13 cellular contexts compared by ENCODE assay signal in genomic region chr2:237791977-237792727, GRCh38. TPM values are rescaled to one million over a fixed set of nuclear protein-coding genes. Genes with fewer than 3 reads are reported as not detected.
A peak's percentile ranks its signal among the peaks of the same experiment; 100 is the strongest.
DNase-seq lines count a peak whose midpoint lies in the region; ATAC-seq, FAIRE-seq and TF ChIP-seq lines count a peak whose summit lies in the region.
"Had no signal": no experiment of that assay in that cellular context is flagged by ENCODE, and none has a peak within 500 bp of the region (broad histone marks: within the 10 kb centered on the region; RNA-seq: fewer than 3 reads in every experiment).

No MANE protein-coding gene starts in this region.

- WGBS in pancreas, 2 donors: 71 to 75% methylated on average over 6 of the region's 6 CpGs
- WGBS in sigmoid colon, 2 donors: 76 to 81% methylated on average over 6 of the region's 6 CpGs

- no peaks in the 10 kb centered on the region for H3K9me1 ChIP-seq in endothelial cell of umbilical vein (replicated peaks; ENCODE audit: control insufficient read depth, extremely low read depth, insufficient read depth, low read length)

- H3K27me3 ChIP-seq in endothelial cell of umbilical vein (ENCODE audit: control insufficient read depth in 2 of 2, insufficient read depth in 2 of 2, low read length in 2 of 2) (no peaks in the 10 kb centered on the region), osteoblast (ENCODE audit: insufficient read depth, low read length) (no peaks in the 10 kb centered on the region), pancreas (no peaks in the 10 kb centered on the region), sigmoid colon (no peaks in the 10 kb centered on the region)

- no peak overlapping the region for H2AFZ ChIP-seq in endothelial cell of umbilical vein (ENCODE audit: low read depth, low read length)
- H2AFZ ChIP-seq in osteoblast (ENCODE audit: low read length): no peak overlapping the region

- no peak overlapping the region for H3K4me2 ChIP-seq in endothelial cell of umbilical vein (ENCODE audit: insufficient read depth, low read length)
- H3K4me2 ChIP-seq in osteoblast (ENCODE audit: insufficient read depth, low read length): no peak overlapping the region

- H4K20me1 ChIP-seq in endothelial cell of umbilical vein (replicated peaks; ENCODE audit: control insufficient read depth, extremely low read depth, insufficient read depth, low read length) (no peaks in the 10 kb centered on the region), osteoblast (ENCODE audit: insufficient read depth, low read length) (no peaks in the 10 kb centered on the region)

- ATAC-seq in pancreas: no peak

- BruUV-seq in endothelial cell of umbilical vein (replicated peaks; lab: Mats Ljungman, UMichigan): no TSS peak

- TF ChIP-seq CTCF in GM12872 (IDR thresholded peaks at IDR 0.05; ENCODE audit: insufficient read depth, low read depth, low read length) (0 out of 3 replicates have a peak, but pooled peaks have one; percentile 8), endothelial cell of umbilical vein (IDR thresholded peaks at IDR 0.05; ENCODE audit: extremely low read depth in 1 of 2, insufficient read depth in 1 of 2, low read depth in 1 of 2, low read length in 2 of 2) (peak in 1 of 2 donors; percentile 28), osteoblast (IDR thresholded peaks at IDR 0.05; ENCODE audit: extremely low read depth, low read depth, low read length) (peak; percentile 24), pancreas (IDR thresholded peaks at IDR 0.05) (no peak), sigmoid colon (IDR thresholded peaks at IDR 0.05) (no peak)

- no peak for TF ChIP-seq EP300 in sigmoid colon (IDR thresholded peaks at IDR 0.05)

- peak; percentile 18 for FAIRE-seq in endothelial cell of umbilical vein (lab: Jason Lieb, UNC)
- FAIRE-seq in pancreas (lab: Jason Lieb, UNC): no peak
- no peak for FAIRE-seq in urothelium cell line (lab: Jason Lieb, UNC)
- FAIRE-seq: G401.6 had no signal

- H3K9me3 ChIP-seq in endothelial cell of umbilical vein (replicated peaks; ENCODE audit: control insufficient read depth, insufficient read depth, low read length): no peaks in the 10 kb centered on the region
- H3K9me3 ChIP-seq in osteoblast (ENCODE audit: low read depth, low read length): no peaks in the 10 kb centered on the region
- H3K9me3 ChIP-seq in pancreas: no peaks in the 10 kb centered on the region
- peaks cover 0 to 2% (median under 1%) of the 10 kb centered on the region in 4 donors for H3K9me3 ChIP-seq in sigmoid colon

- no peaks in the 10 kb centered on the region for H3K79me2 ChIP-seq in endothelial cell of umbilical vein (ENCODE audit: control insufficient read depth, insufficient read depth, low read length)
- no peaks in the 10 kb centered on the region for H3K79me2 ChIP-seq in osteoblast (ENCODE audit: insufficient read depth, low read length)

- no peak overlapping the region for H3K9ac ChIP-seq in endothelial cell of umbilical vein (replicated peaks; ENCODE audit: extremely low read depth, insufficient read depth, low read length)

- intact Hi-C loops in endothelial cell of umbilical vein (cut with micrococcal nuclease): no loop called here
- intact Hi-C loops in pancreas (cut with DNase I): no loop called here
- intact Hi-C loops in sigmoid colon (cut with DNase I): no loop called here

- H3K36me3 ChIP-seq in endothelial cell of umbilical vein (ENCODE audit: control insufficient read depth in 2 of 2, extremely low read depth in 1 of 2, insufficient read depth in 2 of 2, low read length in 2 of 2) (no peaks in the 10 kb centered on the region), osteoblast (ENCODE audit: insufficient read depth, low read length) (no peaks in the 10 kb centered on the region), pancreas (no peaks in the 10 kb centered on the region), sigmoid colon (peaks cover 0 to under 1% (median 0%) of the 10 kb centered on the region in 4 donors)

- no peak overlapping the region for H3K4me3 ChIP-seq in endothelial cell of umbilical vein (replicated peaks in 1 of 3; ENCODE audit: insufficient read depth in 1 of 3, low read depth in 1 of 3, low read length in 3 of 3)
- no peak overlapping the region for H3K4me3 ChIP-seq in osteoblast (ENCODE audit: insufficient read depth, low read length)
- no peak overlapping the region for H3K4me3 ChIP-seq in pancreas
- H3K4me3 ChIP-seq in sigmoid colon: no peak overlapping the region
- H3K4me3 ChIP-seq: left ventricle myocardium inferior had no signal

- dilution Hi-C loops in endothelial cell of umbilical vein (cut with MboI; ENCODE audit: extremely low pct_ligation_motif_present, low sequenced_read_pairs): no loop called here

- CTCF ChIA-PET in endothelial cell of umbilical vein (lab: Charles Lee): no interaction called here

- H3K27ac ChIP-seq in endothelial cell of umbilical vein (ENCODE audit: insufficient read depth, low read depth, low read length) (no peak overlapping the region), osteoblast (ENCODE audit: low read depth, low read length) (no peak overlapping the region), pancreas (no peak overlapping the region), sigmoid colon (no peak overlapping the region)
- H3K27ac ChIP-seq: left ventricle myocardium inferior had no signal

- DNase-seq in NCI-H226 (peak; percentile 34), endothelial cell of umbilical vein (ENCODE audit: low read depth, low spot score) (no peak), osteoblast (ENCODE audit: insufficient read length, low spot score, missing footprints) (no peak), pancreas (no peak), sigmoid colon (no peak), urothelium cell line (ENCODE audit: low spot score) (no peak)
- DNase-seq: activated B cell treated with CpG ODN at 0.5 μM for 24 hours; activated naive CD4-positive, alpha-beta T cell treated with anti-CD3 and anti-CD28 coated beads for 36 hours; left ventricle myocardium inferior; NCI-H1417 treated with DMSO at 0.1 percent for 48 hours; posterior cingulate gyrus had no signal

- TF ChIP-seq POLR2A in endothelial cell of umbilical vein (IDR thresholded peaks at IDR 0.05; ENCODE audit: low read depth, low read length): no peak
- TF ChIP-seq POLR2A in sigmoid colon (IDR thresholded peaks at IDR 0.05): no peak

- H3K4me1 ChIP-seq in endothelial cell of umbilical vein (ENCODE audit: control insufficient read depth, extremely low read depth, insufficient read depth, low read length): no peaks in the 10 kb centered on the region
- H3K4me1 ChIP-seq in osteoblast (ENCODE audit: insufficient read depth, low read length): no peaks in the 10 kb centered on the region
- H3K4me1 ChIP-seq in pancreas: no peaks in the 10 kb centered on the region
- H3K4me1 ChIP-seq in sigmoid colon: no peaks in the 10 kb centered on the region
- H3K4me1 ChIP-seq: left ventricle myocardium inferior had no signal

- POLR2A ChIA-PET in endothelial cell of umbilical vein (lab: Charles Lee): no interaction called here

TF ChIP-seq in endothelial cell of umbilical vein, 7 proteins besides CTCF, POLR2A, EP300 and RAD21:
- TF ChIP-seq GATA2 (IDR thresholded peaks at IDR 0.05; ENCODE audit: insufficient read depth, insufficient read length, low read depth, low read length) (no peak), EZH2 (IDR thresholded peaks at IDR 0.05; ENCODE audit: borderline replicate concordance, low read depth, low read length, severe bottlenecking) (no peak), MYC (IDR thresholded peaks at IDR 0.05; ENCODE audit: low read depth, low read length) (no peak), FOS (IDR thresholded peaks at IDR 0.05; ENCODE audit: borderline replicate concordance, insufficient read depth, low read length) (no peak), JUN (IDR thresholded peaks at IDR 0.05; ENCODE audit: borderline replicate concordance, insufficient read depth, insufficient read length, low read depth) (no peak), POLR2AphosphoS5 (IDR thresholded peaks at IDR 0.05; ENCODE audit: insufficient read depth, low read depth, low read length) (no peak)
- TF ChIP-seq, protein P1, sequence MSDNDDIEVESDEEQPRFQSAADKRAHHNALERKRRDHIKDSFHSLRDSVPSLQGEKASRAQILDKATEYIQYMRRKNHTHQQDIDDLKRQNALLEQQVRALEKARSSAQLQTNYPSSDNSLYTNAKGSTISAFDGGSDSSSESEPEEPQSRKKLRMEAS (IDR thresholded peaks at IDR 0.05; ENCODE audit: insufficient read depth, insufficient read length): no peak

RNA-seq across cellular contexts. Expression of gene RBM44, which starts 6.4 kb away (rescaled TPM):
- total RNA-seq in endothelial cell of umbilical vein: 0.44 and 0.53 TPM in 2 replicates
- 0.14 and 0.16 TPM in 2 replicates for polyA plus RNA-seq in endothelial cell of umbilical vein
- 0.09 and 0.14 TPM in 2 replicates for polyA plus RNA-seq in endothelial cell of umbilical vein (2011; cell fraction: cytosol; rRNA removed)
- polyA plus RNA-seq in endothelial cell of umbilical vein (2011; cell fraction: nucleus; rRNA removed): 1.7 and 2.0 TPM in 2 replicates
- polyA plus RNA-seq in endothelial cell of umbilical vein (2012): 0.20 and 0.29 TPM in 2 replicates
- polyA minus RNA-seq in endothelial cell of umbilical vein: 0.38 TPM in 1 of 2 replicates, not detected in the other
- polyA minus RNA-seq in endothelial cell of umbilical vein (2011; cell fraction: cytosol; rRNA and poly(A)+ RNA removed): not detected
- 0.87 and 1.0 TPM in 2 replicates for polyA minus RNA-seq in endothelial cell of umbilical vein (2011; cell fraction: nucleus; rRNA and poly(A)+ RNA removed)
- 0.59 and 0.72 TPM in 2 replicates for total RNA-seq in osteoblast
- under 1 TPM; 0.09 to 0.46 (median 0.32) TPM for total RNA-seq in pancreas
- under 1 TPM; 0.23 to 0.47 TPM for polyA plus RNA-seq in pancreas
- 1 to 10 TPM in 2 of 4 donors, under 1 TPM in 2; 0.68 to 1.7 (median 1.2) TPM for total RNA-seq in sigmoid colon
- polyA plus RNA-seq in sigmoid colon: under 1 TPM in 1 of 3 donors, not detected in 2; 0.12 TPM

Comparison
In these comparisons a context has a peak if more than half of its experiments do, and no peak if none do; other contexts are left out.
1. CTCF ChIP-seq: peak in GM12872 (single experiment) and osteoblast (single experiment); none in pancreas (0 of 4) and sigmoid colon (0 of 4).